Comparison of ENCODE assay signal across 8 cellular contexts in genomic region chr7:33107136-33108066, GRCh38. TPM values are rescaled to one million over a fixed set of nuclear protein-coding genes. Genes with fewer than 3 reads are reported as not detected.
DNase-seq lines count a peak whose midpoint lies in the region; TF ChIP-seq lines count a peak whose summit lies in the region.

No MANE protein-coding gene starts in this region.

- DNase-seq in DMS153 (lab: John Stamatoyannopoulos, UW) (peak; percentile 28), GM20000 (ENCODE audit: low spot score) (peak; percentile 60), SW480 (ENCODE audit: low spot score) (peak; percentile 80), mesenchymal stem cell (peak; percentile 60), uterus (peak in 1 of 2 donors; percentile 39), NCI-H2196 (lab: John Stamatoyannopoulos, UW; ENCODE audit: unreplicated experiment) (no peak)
- peak; percentile 55 for DNase-seq in Jurkat, Clone E6-1 (ENCODE audit: low read depth, low spot score)

- no peak overlapping the region for H3K23ac ChIP-seq in mesenchymal stem cell (ENCODE audit: low read length in 2 of 2)

- no peak overlapping the region for H2BK12ac ChIP-seq in mesenchymal stem cell (ENCODE audit: low read length in 2 of 2)

- peak overlapping the region; percentile 91 for H3K4me2 ChIP-seq in mesenchymal stem cell (ENCODE audit: low read length, poor library complexity, severe bottlenecking)

- no peak overlapping the region for H2BK120ac ChIP-seq in mesenchymal stem cell (ENCODE audit: low read depth, low read length)

- H3K79me1 ChIP-seq in mesenchymal stem cell (replicated peaks; ENCODE audit: low read length, poor library complexity, severe bottlenecking), result peaks cover 14% of the 10 kb centered on the region

- H3K36me3 ChIP-seq in duodenal mucosa (ENCODE audit: control insufficient read depth in 1 of 2, insufficient read depth in 2 of 2, low read length in 2 of 2) (peaks cover 5 to 11% of the 10 kb centered on the region in 2 donors), mesenchymal stem cell (ENCODE audit: control insufficient read depth in 1 of 2, insufficient read depth in 2 of 2, low read depth in 1 of 2, low read length in 2 of 2) (peaks cover 11 to 15% of the 10 kb centered on the region in 2 experiments), uterus (no peaks in the 10 kb centered on the region)

- H3K4me3 ChIP-seq in Jurkat, Clone E6-1 (ENCODE audit: low read length), result peak overlapping the region; percentile 82
- peak overlapping the region; percentile 87 to 94 for H3K4me3 ChIP-seq in duodenal mucosa (ENCODE audit: low read depth in 1 of 2, low read length in 2 of 2)
- peak overlapping the region in 1 of 2 experiments; percentile 83 for H3K4me3 ChIP-seq in mesenchymal stem cell (ENCODE audit: insufficient read depth in 1 of 2, low read depth in 1 of 2, low read length in 2 of 2)
- H3K4me3 ChIP-seq in uterus, result peak overlapping the region in 1 of 2 donors; percentile 100

- H4K8ac ChIP-seq in mesenchymal stem cell (ENCODE audit: low read length), result peak overlapping the region; percentile 45

- no peak overlapping the region for H3K14ac ChIP-seq in mesenchymal stem cell (ENCODE audit: low read length in 2 of 2)

- 60% methylated on average over 7 of the region's 7 CpGs for WGBS in mesenchymal stem cell

- peaks cover 16 to 17% of the 10 kb centered on the region in 2 donors for H3K4me1 ChIP-seq in duodenal mucosa (ENCODE audit: control insufficient read depth in 1 of 2, insufficient read depth in 2 of 2, low read length in 2 of 2)
- peaks cover 4% of the 10 kb centered on the region for H3K4me1 ChIP-seq in mesenchymal stem cell (ENCODE audit: control insufficient read depth, insufficient read depth, low read depth, low read length)
- H3K4me1 ChIP-seq in uterus, result peaks cover 0 to 20% of the 10 kb centered on the region in 2 donors

- H2AK5ac ChIP-seq in mesenchymal stem cell (ENCODE audit: low read length, severe bottlenecking), result peak overlapping the region; percentile 57

- H3K4ac ChIP-seq in mesenchymal stem cell (ENCODE audit: low read depth in 1 of 2, low read length in 2 of 2), result no peak overlapping the region

- H3K9ac ChIP-seq in duodenal mucosa (ENCODE audit: low read depth in 1 of 2, low read length in 2 of 2), result peak overlapping the region; percentile 72 to 86
- peak overlapping the region; percentile 87 for H3K9ac ChIP-seq in mesenchymal stem cell (ENCODE audit: low read length)

- no peak overlapping the region for H2BK5ac ChIP-seq in mesenchymal stem cell (ENCODE audit: low read depth, low read length, poor library complexity, severe bottlenecking)

- H3K27ac ChIP-seq in duodenal mucosa (ENCODE audit: low read depth, low read length), result no peak overlapping the region
- H3K27ac ChIP-seq in mesenchymal stem cell (ENCODE audit: low read length, poor library complexity, severe bottlenecking), result no peak overlapping the region
- H3K27ac ChIP-seq in uterus, result peak overlapping the region in 1 of 2 donors; percentile 5

- TF ChIP-seq CTCF in GM20000 (IDR thresholded peaks at IDR 0.05; ENCODE audit: extremely low read depth, missing control alignments), result peak; percentile 60
- TF ChIP-seq CTCF in uterus (IDR thresholded peaks at IDR 0.05), result peak; percentile 35 to 54 (median 38)

- TF ChIP-seq POLR2A in uterus (IDR thresholded peaks at IDR 0.05), result no peak

- no peak overlapping the region for H2AFZ ChIP-seq in mesenchymal stem cell (ENCODE audit: low read depth, low read length)

- no peaks in the 10 kb centered on the region for H3K9me3 ChIP-seq in duodenal mucosa (ENCODE audit: control insufficient read depth in 1 of 2, low read length in 2 of 2)
- no peaks in the 10 kb centered on the region for H3K9me3 ChIP-seq in mesenchymal stem cell (ENCODE audit: control insufficient read depth, low read length)
- no peaks in the 10 kb centered on the region for H3K9me3 ChIP-seq in uterus

- intact Hi-C loops in uterus (cut with DNase I; ENCODE audit: low total_unique reads), result no loop called here

- no peak overlapping the region for H2BK15ac ChIP-seq in mesenchymal stem cell (ENCODE audit: low read depth, poor library complexity, severe bottlenecking)

- peak overlapping the region in 1 of 2 experiments; percentile 32 for H3K18ac ChIP-seq in mesenchymal stem cell (ENCODE audit: low read depth in 1 of 2, low read length in 2 of 2)

- no peaks in the 10 kb centered on the region for H3K27me3 ChIP-seq in duodenal mucosa (ENCODE audit: control insufficient read depth in 1 of 2, insufficient read depth in 2 of 2, low read length in 2 of 2)
- peaks cover 0 to 10% of the 10 kb centered on the region in 2 experiments for H3K27me3 ChIP-seq in mesenchymal stem cell (ENCODE audit: control insufficient read depth in 1 of 2, insufficient read depth in 1 of 2, low read length in 2 of 2)
- H3K27me3 ChIP-seq in uterus, result no peaks in the 10 kb centered on the region

- no peak overlapping the region for H4K91ac ChIP-seq in mesenchymal stem cell (ENCODE audit: low read length)

RNA-seq across cellular contexts. Expression of gene RP9, which starts 1.8 kb away (rescaled TPM):
- polyA plus RNA-seq in Jurkat, Clone E6-1 (2012; ENCODE audit: insufficient read depth, insufficient read length), result 30.7 TPM
- 25.9 TPM for polyA plus RNA-seq in mesenchymal stem cell (2013, experiment 1 of 2)
- polyA plus RNA-seq in mesenchymal stem cell (2013, experiment 2 of 2), result 26.1 TPM
- total RNA-seq in uterus, result 10 to 100 TPM in 2 of 4 donors, 1 to 10 TPM in 2; 1.2 to 55.8 (median 13.7) TPM

RNA-seq across cellular contexts. Expression of gene BBS9, which starts 22.0 kb away (rescaled TPM):
- 12.2 TPM for polyA plus RNA-seq in Jurkat, Clone E6-1 (2012; ENCODE audit: insufficient read depth, insufficient read length)
- 8.6 TPM for polyA plus RNA-seq in mesenchymal stem cell (2013, experiment 1 of 2)
- polyA plus RNA-seq in mesenchymal stem cell (2013, experiment 2 of 2), result 8.4 TPM
- 10 to 100 TPM; 24.1 to 77.4 (median 39.4) TPM for total RNA-seq in uterus

RNA-seq across cellular contexts. Expression of gene NT5C3A, which starts 44.8 kb away (rescaled TPM):
- 20.4 TPM for polyA plus RNA-seq in Jurkat, Clone E6-1 (2012; ENCODE audit: insufficient read depth, insufficient read length)
- 18.2 TPM for polyA plus RNA-seq in mesenchymal stem cell (2013, experiment 1 of 2)
- polyA plus RNA-seq in mesenchymal stem cell (2013, experiment 2 of 2), result 19.5 TPM
- total RNA-seq in uterus, result 10 to 100 TPM; 21.3 to 50.2 (median 42.1) TPM
